Comparison of ENCODE assay signal across 24 cellular contexts in the genomic region with DNA sequence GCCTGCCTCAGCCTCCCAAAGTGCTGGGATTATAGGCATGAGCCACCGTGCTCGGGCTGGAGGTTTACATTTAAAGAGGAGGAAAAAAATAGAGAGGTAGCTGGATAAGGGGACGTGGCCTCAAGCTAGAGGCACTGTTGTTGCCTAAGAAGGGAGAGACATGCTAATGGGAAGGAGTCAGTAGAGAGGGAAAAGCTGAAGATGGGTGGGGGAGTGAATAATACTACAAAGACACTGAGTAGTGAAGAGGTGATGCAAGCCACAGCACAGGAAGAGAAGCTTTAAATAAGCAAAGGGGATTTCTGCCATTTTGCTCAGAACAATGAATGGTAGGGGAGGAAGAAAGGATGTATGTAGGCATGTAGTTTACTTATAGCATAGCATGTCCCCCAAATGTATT. TPM values are rescaled to one million over a fixed set of nuclear protein-coding genes. Genes with fewer than 3 reads are reported as not detected.
DNase-seq lines count a peak whose midpoint lies in the region; ATAC-seq, FAIRE-seq and TF ChIP-seq lines count a peak whose summit lies in the region.
"Had no signal": no experiment of that assay in that cellular context is flagged by ENCODE, and none has a peak within 500 bp of the region (broad histone marks: within the 10 kb centered on the region; RNA-seq: fewer than 3 reads in every experiment).

No MANE protein-coding gene starts in this region.

- intact Hi-C loops in GM12878 (cut with micrococcal nuclease; ENCODE audit: unreplicated experiment) = no loop called here

- no peak overlapping the region for H2AFZ ChIP-seq in GM12878 (ENCODE audit: control insufficient read depth, low read depth, low read length)
- H2AFZ ChIP-seq in neuronal stem cell (ENCODE audit: low read length) = peak overlapping the region; percentile 46
- no peak overlapping the region for H2AFZ ChIP-seq in SK-N-SH (ENCODE audit: low read depth)
- H2AFZ ChIP-seq: GM23338 had no signal

- no peak for TF ChIP-seq POLR2A in GM12892 (IDR thresholded peaks at IDR 0.05; ENCODE audit: low read depth, low read length)
- TF ChIP-seq POLR2A in GM12878 (IDR thresholded peaks at IDR 0.05; ENCODE audit: low read depth, low read length) = no peak

- RAD21 ChIA-PET in GM12878 (lab: Charles Lee; ENCODE audit: unreplicated experiment) = interaction anchor here (1.2 kb wide), 1 partner anchor 12 kb away, joined by 4 read pairs; a partner anchor contains a TSS

- no peak overlapping the region for H2BK15ac ChIP-seq in neuronal stem cell (ENCODE audit: low read length)

- TF ChIP-seq EP300 in GM12878 (IDR thresholded peaks at IDR 0.05; ENCODE audit: borderline replicate concordance in 1 of 2, control insufficient read depth in 1 of 2, low read depth in 2 of 2, low read length in 2 of 2) (no peak), SK-N-SH (IDR thresholded peaks at IDR 0.05; ENCODE audit: borderline replicate concordance in 1 of 2, low read depth in 1 of 2, low read length in 1 of 2) (no peak)

- no peak for TF ChIP-seq CTCF in GM12878 (IDR thresholded peaks at IDR 0.05 in 2 of 3, conservative IDR thresholded peaks at IDR 0.05 in 1 of 3; ENCODE audit: control insufficient read depth in 2 of 3, extremely low read depth in 1 of 3, insufficient read depth in 1 of 3, low read depth in 3 of 3, low read length in 3 of 3)
- TF ChIP-seq CTCF in SK-N-SH (IDR thresholded peaks at IDR 0.05) = no peak

- no TSS peak for BruUV-seq in GM12878 (replicated peaks; lab: Mats Ljungman, UMichigan)

- no peaks in the 10 kb centered on the region for H3K79me1 ChIP-seq in neuronal stem cell (ENCODE audit: low read depth, low read length)

- SMC1A ChIA-PET in GM12878 (lab: Charles Lee; ENCODE audit: uncharacterized antibody, unreplicated experiment) = interaction anchor here (1.1 to 1.5 kb wide), 2 partner anchors 10 to 29 kb away, joined by 3 read pairs; no protein-coding TSS in a partner anchor

- H3K23ac ChIP-seq in neuronal stem cell (ENCODE audit: low read depth, low read length, poor library complexity) = no peak overlapping the region

- H3K27me3 ChIP-seq in NT2/D1 (ENCODE audit: insufficient read depth, insufficient read length) (no peaks in the 10 kb centered on the region), GM12878 (replicated peaks in 1 of 2; ENCODE audit: control insufficient read depth in 2 of 2, insufficient read depth in 2 of 2, low read length in 1 of 2) (no peaks in the 10 kb centered on the region; a peak in 2 of 4 replicates), neuronal stem cell (ENCODE audit: control insufficient read depth in 3 of 3, insufficient read depth in 3 of 3, low read depth in 1 of 3, low read length in 3 of 3) (no peaks in the 10 kb centered on the region), SK-N-SH (ENCODE audit: insufficient read depth) (peaks cover 12% of the 10 kb centered on the region; the same call in 1 of the 2 replicates)
- H3K27me3 ChIP-seq: BE2C, Peyer's patch had no signal

- in situ Hi-C loops in GM12878 (cut with MboI) = no loop called here

- H3K4me1 ChIP-seq in NT2/D1 (ENCODE audit: insufficient read depth, insufficient read length) (peaks cover 2% of the 10 kb centered on the region), GM12878 (ENCODE audit: control insufficient read depth, insufficient read depth, low read length) (no peaks in the 10 kb centered on the region), neuronal stem cell (ENCODE audit: control insufficient read depth in 2 of 2, insufficient read depth in 1 of 2, low read depth in 1 of 2, low read length in 2 of 2) (peaks cover 1 to 6% of the 10 kb centered on the region in 2 donors), SK-N-SH (ENCODE audit: control insufficient read depth in 1 of 2, insufficient read depth in 2 of 2, low read depth in 1 of 2, low read length in 1 of 2) (no peaks in the 10 kb centered on the region)
- H3K4me1 ChIP-seq: BE2C, Peyer's patch had no signal

- no peak overlapping the region for H2BK5ac ChIP-seq in neuronal stem cell (ENCODE audit: low read length)

- no peak overlapping the region for H3K4me2 ChIP-seq in GM12878 (ENCODE audit: control insufficient read depth, insufficient read depth)
- no peak overlapping the region for H3K4me2 ChIP-seq in neuronal stem cell (ENCODE audit: insufficient read depth, low read length, poor library complexity, severe bottlenecking)
- no peak overlapping the region for H3K4me2 ChIP-seq in SK-N-SH
- H3K4me2 ChIP-seq: GM23338 had no signal

- no peak overlapping the region for H3K14ac ChIP-seq in neuronal stem cell (ENCODE audit: low read length)

- H2BK120ac ChIP-seq in neuronal stem cell (ENCODE audit: low read depth, low read length) = no peak overlapping the region

- TF ChIP-seq RAD21 in GM12878 (IDR thresholded peaks at IDR 0.05; ENCODE audit: insufficient read depth, low read depth, low read length) = no peak
- TF ChIP-seq RAD21 in SK-N-SH (IDR thresholded peaks at IDR 0.05; ENCODE audit: low read length) = no peak

- H2AK5ac ChIP-seq in neuronal stem cell (ENCODE audit: low read depth, low read length) = no peak overlapping the region

- H3F3A ChIP-seq in SK-N-SH (replicated peaks; ENCODE audit: insufficient read depth) = no peaks in the 10 kb centered on the region

- H3K9ac ChIP-seq in NT2/D1 (ENCODE audit: insufficient read length, low read depth) = no peak overlapping the region
- H3K9ac ChIP-seq in GM12878 (ENCODE audit: control insufficient read depth, insufficient read depth, low read length) = no peak overlapping the region
- no peak overlapping the region for H3K9ac ChIP-seq in neuronal stem cell (ENCODE audit: low read depth, low read length, poor library complexity)
- H3K9ac ChIP-seq in SK-N-SH = no peak overlapping the region

- H3K79me2 ChIP-seq in GM12878 (ENCODE audit: control insufficient read depth, insufficient read depth, low read length) = no peaks in the 10 kb centered on the region
- no peaks in the 10 kb centered on the region for H3K79me2 ChIP-seq in SK-N-SH (ENCODE audit: insufficient read depth)

- ATAC-seq in GM12878 = peak; percentile 44
- ATAC-seq: GM23338, HepG2 had no signal

- no peak overlapping the region for H3K4ac ChIP-seq in neuronal stem cell (ENCODE audit: low read length)

- 0 out of 2 replicates have a peak, but pooled peaks cover 4% of the 10 kb centered on the region for H3K9me3 ChIP-seq in NT2/D1 (ENCODE audit: insufficient read depth, low read length)
- no peaks in the 10 kb centered on the region for H3K9me3 ChIP-seq in GM12878 (replicated peaks; ENCODE audit: control insufficient read depth, insufficient read depth, low read length)
- H3K9me3 ChIP-seq in neuronal stem cell (replicated peaks in 1 of 2; ENCODE audit: control insufficient read depth in 2 of 2, insufficient read depth in 1 of 2, low read depth in 1 of 2, low read length in 2 of 2) = peaks cover 0 to 1% of the 10 kb centered on the region in 2 donors
- no peaks in the 10 kb centered on the region for H3K9me3 ChIP-seq in SK-N-SH
- H3K9me3 ChIP-seq: BE2C, Peyer's patch had no signal

- POLR2A ChIA-PET in GM12878 (lab: Charles Lee) (interaction anchor here (1.3 to 1.5 kb wide), 3 partner anchors 11 to 17 kb away, joined by 3 read pairs; no protein-coding TSS in a partner anchor), SK-N-SH (lab: Yijun Ruan, JAX) (no interaction called here)

- no peak for DNase-seq in GM12892 (ENCODE audit: insufficient read length)
- DNase-seq in NT2/D1 (ENCODE audit: low read depth, low spot score) = peak; percentile 30
- no peak for DNase-seq in GM12878 (ENCODE audit: low read depth, low spot score)
- DNase-seq in neuronal stem cell (ENCODE audit: low spot score) = no peak
- DNase-seq in NCI-H146 (lab: John Stamatoyannopoulos, UW) = no peak
- DNase-seq in AG20443 (ENCODE audit: low spot score) = no peak
- DNase-seq in SK-N-SH = no peak
- DNase-seq: BE2C; CD8-positive, alpha-beta memory T cell; DMS 273 treated with DMSO at 0.1 percent for 48 hours; DMS79 treated with DMSO at 0.1 percent for 48 hours; H9; Karpas-422; NCI-H1694; NCI-H2029 treated with DMSO at 0.1 percent for 48 hours; NCI-H446 treated with DMSO at 0.1 percent for 48 hours; NCI-H526; NCI-H82; NK-92 treated with Interleukin-12 subunit alpha and Interleukin-12 subunit beta, amount 100 ng/mL, for 24 hours; OCI-M1; Peyer's patch; SHP77 treated with DMSO at 0.1 percent for 48 hours had no signal

- CTCF ChIA-PET in GM12878 (lab: Yijun Ruan, JAX) (interaction anchor here (1.1 to 1.6 kb wide), 3 partner anchors 23 to 48 kb away, joined by 3 read pairs; no protein-coding TSS in a partner anchor), SK-N-SH (lab: Yijun Ruan, JAX) (no interaction called here)

- WGBS in GM12878 (ENCODE audit: insufficient coverage, insufficient replicate concordance, low lambda C conversion rate, missing lambda C conversion rate) = 48% methylated on average over 3 of the region's 3 CpGs
- WGBS in neuronal stem cell (ENCODE audit: extremely low coverage in 2 of 2, insufficient read length in 2 of 2, insufficient replicate concordance in 1 of 2), 2 donors = no CpG with 5 or more reads among the region's 3 CpGs
- WGBS in SK-N-SH (ENCODE audit: low lambda C conversion rate) = 26% methylated on average over 3 of the region's 3 CpGs

- H3K18ac ChIP-seq in neuronal stem cell (ENCODE audit: low read length) = no peak overlapping the region

- no peak overlapping the region for H2BK12ac ChIP-seq in neuronal stem cell (ENCODE audit: low read length)

- H3K27ac ChIP-seq in GM12878 (ENCODE audit: control insufficient read depth, insufficient read depth) = no peak overlapping the region
- H3K27ac ChIP-seq in neuronal stem cell (replicated peaks; ENCODE audit: low read length) = no peak overlapping the region
- no peak overlapping the region for H3K27ac ChIP-seq in SK-N-SH (ENCODE audit: low read depth in 2 of 2, low read length in 1 of 2)
- H3K27ac ChIP-seq: Peyer's patch had no signal

- peak; percentile 69 for FAIRE-seq in GM12892 (lab: Jason Lieb, UNC)
- FAIRE-seq in GM12878 (lab: Jason Lieb, UNC) = peak; percentile 13
- FAIRE-seq: HepG2 had no signal

- H3K9me2 ChIP-seq in SK-N-SH = no peaks in the 10 kb centered on the region

- no peaks in the 10 kb centered on the region for H4K20me1 ChIP-seq in GM12878 (ENCODE audit: control insufficient read depth, insufficient read depth)
- no peaks in the 10 kb centered on the region for H4K20me1 ChIP-seq in SK-N-SH (ENCODE audit: insufficient read depth)

- no peak overlapping the region for H4K91ac ChIP-seq in neuronal stem cell (ENCODE audit: low read depth, low read length, poor library complexity)

- no peaks in the 10 kb centered on the region for H3K36me3 ChIP-seq in NT2/D1 (ENCODE audit: insufficient read depth, insufficient read length, low read length)
- no peaks in the 10 kb centered on the region for H3K36me3 ChIP-seq in GM12878 (ENCODE audit: control insufficient read depth in 2 of 2, insufficient read depth in 2 of 2, low read length in 1 of 2)
- H3K36me3 ChIP-seq in neuronal stem cell (replicated peaks in 1 of 2; ENCODE audit: control insufficient read depth in 2 of 2, insufficient read depth in 2 of 2, low read length in 2 of 2) = no peaks in the 10 kb centered on the region
- no peaks in the 10 kb centered on the region for H3K36me3 ChIP-seq in SK-N-SH (replicated peaks in 1 of 2; ENCODE audit: control insufficient read depth in 1 of 2, insufficient read depth in 2 of 2, low read length in 1 of 2)
- H3K36me3 ChIP-seq: BE2C, Peyer's patch had no signal

- H3K4me3 ChIP-seq in NT2/D1 (ENCODE audit: insufficient read length, low read depth) = no peak overlapping the region
- H3K4me3 ChIP-seq in GM12878 = no peak overlapping the region
- no peak overlapping the region for H3K4me3 ChIP-seq in neuronal stem cell (ENCODE audit: low read length in 2 of 2)
- H3K4me3 ChIP-seq in SK-N-SH (ENCODE audit: low read depth in 2 of 2, low read length in 1 of 2) = no peak overlapping the region
- H3K4me3 ChIP-seq: GM23338, Peyer's patch had no signal

- H4K8ac ChIP-seq in neuronal stem cell (ENCODE audit: low read depth, low read length) = no peak overlapping the region

RNA-seq across cellular contexts. Expression of a gene that starts 11.5 kb away (rescaled TPM):
- polyA plus RNA-seq in GM12892 (2012; ENCODE audit: missing spikeins) = 82.7 TPM
- 56.0 and 56.5 TPM in 2 replicates for total RNA-seq in GM12878 (2013; cell fraction: nucleolus; rRNA removed)
- total RNA-seq in GM12878 (2014; rRNA removed) (48.0 and 60.5 TPM in 2 replicates), GM12878 (2014; rRNA removed; fragmentation: Illumina TruSeq; extraction: Trizol) (58.6 TPM in 2 replicates), GM12878 (2021) (41.7 and 43.8 TPM in 2 replicates)
- 22.0 TPM for polyA plus RNA-seq in GM12878 (2011; ENCODE audit: low read depth)
- polyA plus RNA-seq in GM12878 (2011; rRNA removed) (105 and 171 TPM in 2 replicates), GM12878 (2014; fragmentation: Illumina TruSeq; extraction: Trizol) (58.0 and 75.1 TPM in 2 replicates), GM12878 (2014; fragmentation: Nextera tagmentation; extraction: Ambion mirVana) (10 to 100 TPM; 25.6 to 36.6 TPM), GM12878 (2014; rRNA removed) (51.2 and 55.8 TPM in 2 replicates), GM12878 (2016; fragmentation: Nextera tagmentation; extraction: Ambion mirVana) (10 to 100 TPM; 44.4 to 53.4 TPM), SK-N-SH (2012; rRNA removed) (17.7 and 21.2 TPM in 2 replicates)
- 26.1 and 29.2 TPM in 2 replicates for polyA plus RNA-seq in GM12878 (2011; cell fraction: cytosol; rRNA removed)
- polyA plus RNA-seq in GM12878 (2011; cell fraction: nucleus; rRNA removed) = 32.0 and 35.7 TPM in 2 replicates
- 35.8 and 37.3 TPM in 2 replicates for polyA plus RNA-seq in GM12878 (2012)
- polyA minus RNA-seq in GM12878 (2011; rRNA and poly(A)+ RNA removed) = 34.6 and 61.8 TPM in 2 replicates
- polyA minus RNA-seq in GM12878 (2011; cell fraction: cytosol; rRNA and poly(A)+ RNA removed) = 22.2 and 23.8 TPM in 2 replicates
- polyA minus RNA-seq in GM12878 (2011; cell fraction: nucleus; rRNA and poly(A)+ RNA removed) = 11.6 and 21.0 TPM in 2 replicates
- polyA plus RNA-seq in neuronal stem cell (2013, experiment 1 of 2) = 88.1 TPM
- polyA plus RNA-seq in neuronal stem cell (2013, experiment 2 of 2) = 91.4 TPM
- 33.6 and 47.0 TPM in 2 replicates for polyA plus RNA-seq in SK-N-SH (2012; cell fraction: cytosol; rRNA removed)
- 5.7 and 15.1 TPM in 2 replicates for polyA plus RNA-seq in SK-N-SH (2012; cell fraction: nucleus; rRNA removed)
